23 cellular contexts compared by ENCODE assay signal in the genomic region with DNA sequence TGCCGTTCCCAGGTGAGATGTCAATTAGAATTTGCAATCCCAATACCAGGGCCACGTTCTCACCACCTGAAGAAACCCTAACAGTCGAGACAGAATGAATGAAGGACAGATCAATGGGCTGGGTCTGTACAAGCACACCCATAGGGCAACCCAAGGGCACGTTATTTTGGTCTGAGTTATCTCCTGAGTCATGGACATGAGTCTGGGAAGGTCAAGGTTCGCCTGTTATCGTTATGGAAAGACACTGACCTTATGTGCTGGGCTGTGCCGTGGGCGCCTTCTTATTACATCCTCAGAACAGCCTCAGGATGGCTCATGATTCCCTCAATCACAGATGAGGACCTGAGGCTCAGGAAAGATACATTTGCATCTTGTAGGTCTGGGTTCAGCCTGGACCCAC.
"Had no signal": no experiment of that assay in that cellular context is flagged by ENCODE, and none has a peak within 500 bp of the region (broad histone marks: within the 10 kb centered on the region; RNA-seq: fewer than 3 reads in every experiment).

No MANE protein-coding gene starts in this region.

- H3K36me3 ChIP-seq: gastrocnemius medialis, prostate gland, right atrium auricular region, sigmoid colon, stomach, thyroid gland had no signal

- H3K9ac ChIP-seq: parathyroid adenoma had no signal

- DNase-seq: dorsolateral prefrontal cortex; effector CD4-positive, alpha-beta T cell; foreskin fibroblast; gastrocnemius medialis; head of caudate nucleus; left ventricle myocardium superior; nephron progenitor cell; occipital lobe; stimulated activated CD4-positive, alpha-beta T cell treated with anti-CD3 and anti-CD28 coated beads, Interleukin-2, amount 100 ng/mL, for 24 hours; stimulated activated CD4-positive, alpha-beta T cell treated with anti-CD3 and anti-CD28 coated beads, Interleukin-4, amount 100 ng/mL, for 24 hours; stimulated activated naive CD4-positive, alpha-beta T cell treated with Interleukin-2 at 50 U/mL for 16 hours; stomach; thyroid gland had no signal

- H3K4me3 ChIP-seq: dorsolateral prefrontal cortex, gastrocnemius medialis, lung, prostate gland, right atrium auricular region, sigmoid colon, stomach, thyroid gland had no signal

- H3K9me3 Mint-ChIP-seq: memory B cell; nephron progenitor cell; stimulated activated effector memory CD8-positive, alpha-beta T cell treated with anti-CD3 and anti-CD28 coated beads, Interleukin-12 subunit alpha, Interleukin-12 subunit beta, amount 100 ng/mL, for 72 hours; type B pancreatic cell had no signal

- ATAC-seq: gastrocnemius medialis; left ventricle myocardium superior; stimulated activated effector memory CD8-positive, alpha-beta T cell treated with anti-CD3 and anti-CD28 coated beads, Interleukin-12 subunit alpha, Interleukin-12 subunit beta, amount 100 ng/mL, for 72 hours had no signal

- H3K4me1 ChIP-seq: gastrocnemius medialis, prostate gland, right atrium auricular region, thyroid gland had no signal

- H3K27ac ChIP-seq: dorsolateral prefrontal cortex, gastrocnemius medialis, parathyroid adenoma, prostate gland, right atrium auricular region, sigmoid colon, stomach, thyroid gland had no signal

- H3K4me1 Mint-ChIP-seq: stimulated activated effector memory CD8-positive, alpha-beta T cell treated with anti-CD3 and anti-CD28 coated beads, Interleukin-12 subunit alpha, Interleukin-12 subunit beta, amount 100 ng/mL, for 72 hours had no signal

- H3K79me2 ChIP-seq: parathyroid adenoma had no signal

- H2AFZ ChIP-seq: parathyroid adenoma had no signal

- H3K9me3 ChIP-seq: gastrocnemius medialis, prostate gland, right atrium auricular region, sigmoid colon, stomach, thyroid gland had no signal

- H3K27me3 ChIP-seq: right atrium auricular region, sigmoid colon, thyroid gland had no signal

- H3K36me3 Mint-ChIP-seq: memory B cell; stimulated activated effector memory CD8-positive, alpha-beta T cell treated with anti-CD3 and anti-CD28 coated beads, Interleukin-12 subunit alpha, Interleukin-12 subunit beta, amount 100 ng/mL, for 72 hours; type B pancreatic cell had no signal

- FAIRE-seq: colon, keratinocyte had no signal

- H3K27ac Mint-ChIP-seq: memory B cell; stimulated activated effector memory CD8-positive, alpha-beta T cell treated with anti-CD3 and anti-CD28 coated beads, Interleukin-12 subunit alpha, Interleukin-12 subunit beta, amount 100 ng/mL, for 72 hours; type B pancreatic cell had no signal

- H3K4me3 Mint-ChIP-seq: memory B cell; nephron progenitor cell; stimulated activated effector memory CD8-positive, alpha-beta T cell treated with anti-CD3 and anti-CD28 coated beads, Interleukin-12 subunit alpha, Interleukin-12 subunit beta, amount 100 ng/mL, for 72 hours; type B pancreatic cell had no signal
